In the genomic region with DNA sequence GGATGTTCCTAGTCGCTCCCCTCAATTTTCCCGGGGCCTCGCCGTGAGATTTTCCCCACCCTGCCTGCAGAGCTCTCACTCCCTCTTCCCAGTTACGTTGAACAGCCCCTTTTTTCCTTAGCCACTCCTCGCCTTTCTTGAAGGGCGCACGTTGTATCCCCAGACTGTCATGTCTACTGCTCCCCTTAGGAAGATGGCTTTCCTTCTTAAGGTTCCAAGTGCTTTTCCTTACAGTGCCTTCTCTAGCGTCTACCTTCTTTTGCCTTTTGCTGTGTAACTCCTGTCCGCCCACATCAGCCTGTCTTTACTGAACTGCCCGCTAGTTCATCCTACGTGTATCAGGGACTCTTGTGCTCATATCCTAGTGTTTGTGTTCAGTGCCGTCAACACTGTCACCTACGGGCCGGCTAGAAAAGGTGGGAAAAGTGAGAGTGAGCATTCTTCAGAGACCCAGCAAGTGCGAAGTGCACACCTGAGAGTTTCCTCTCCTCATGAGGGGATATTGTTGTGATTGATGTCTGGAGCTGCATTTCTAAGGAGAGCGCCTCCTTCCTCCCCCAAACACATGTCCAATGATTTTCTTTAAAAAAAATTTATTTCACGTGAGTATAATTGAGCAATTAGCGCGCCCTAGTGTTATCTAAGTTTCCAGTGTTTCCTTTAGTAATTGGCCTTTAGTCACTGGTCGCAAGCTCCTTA, we compare ENCODE assay signal across 1 cellular context.
TF ChIP-seq lines count a peak whose summit lies in the region.

No MANE protein-coding gene starts in this region.

TF ChIP-seq in A549, 52 proteins besides CTCF, POLR2A, EP300 and RAD21 (continued from another document):
- TF ChIP-seq ZC3H11A (IDR thresholded peaks at IDR 0.05), result no peak
- TF ChIP-seq, protein P1, sequence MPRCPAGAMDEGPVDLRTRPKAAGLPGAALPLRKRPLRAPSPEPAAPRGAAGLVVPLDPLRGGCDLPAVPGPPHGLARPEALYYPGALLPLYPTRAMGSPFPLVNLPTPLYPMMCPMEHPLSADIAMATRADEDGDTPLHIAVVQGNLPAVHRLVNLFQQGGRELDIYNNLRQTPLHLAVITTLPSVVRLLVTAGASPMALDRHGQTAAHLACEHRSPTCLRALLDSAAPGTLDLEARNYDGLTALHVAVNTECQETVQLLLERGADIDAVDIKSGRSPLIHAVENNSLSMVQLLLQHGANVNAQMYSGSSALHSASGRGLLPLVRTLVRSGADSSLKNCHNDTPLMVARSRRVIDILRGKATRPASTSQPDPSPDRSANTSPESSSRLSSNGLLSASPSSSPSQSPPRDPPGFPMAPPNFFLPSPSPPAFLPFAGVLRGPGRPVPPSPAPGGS (IDR thresholded peaks at IDR 0.05), result no peak
- TF ChIP-seq RCOR1 (IDR thresholded peaks at IDR 0.05; ENCODE audit: low read depth, low read length), result no peak
- TF ChIP-seq, protein P2, sequence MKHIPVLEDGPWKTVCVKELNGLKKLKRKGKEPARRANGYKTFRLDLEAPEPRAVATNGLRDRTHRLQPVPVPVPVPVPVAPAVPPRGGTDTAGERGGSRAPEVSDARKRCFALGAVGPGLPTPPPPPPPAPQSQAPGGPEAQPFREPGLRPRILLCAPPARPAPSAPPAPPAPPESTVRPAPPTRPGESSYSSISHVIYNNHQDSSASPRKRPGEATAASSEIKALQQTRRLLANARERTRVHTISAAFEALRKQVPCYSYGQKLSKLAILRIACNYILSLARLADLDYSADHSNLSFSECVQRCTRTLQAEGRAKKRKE (CRISPR knock-in tag; IDR thresholded peaks at IDR 0.05; ENCODE audit: low read depth), result no peak
- 0 out of 4 replicates have a peak, but pooled peaks of 1 of the 2 experiments have one; percentile 2 for TF ChIP-seq CEBPB (IDR thresholded peaks at IDR 0.05)
- no peak for TF ChIP-seq NFE2L2 (conservative IDR thresholded peaks at IDR 0.05; ENCODE audit: low read length)
- no peak for TF ChIP-seq ZSCAN20 (CRISPR knock-in tag; IDR thresholded peaks at IDR 0.05)
- no peak for TF ChIP-seq JUNB (IDR thresholded peaks at IDR 0.05)
- no peak for TF ChIP-seq FOXS1 (CRISPR knock-in tag; IDR thresholded peaks at IDR 0.05)
- no peak for TF ChIP-seq CHD4 (IDR thresholded peaks at IDR 0.05; ENCODE audit: borderline replicate concordance)
- TF ChIP-seq, protein P3, sequence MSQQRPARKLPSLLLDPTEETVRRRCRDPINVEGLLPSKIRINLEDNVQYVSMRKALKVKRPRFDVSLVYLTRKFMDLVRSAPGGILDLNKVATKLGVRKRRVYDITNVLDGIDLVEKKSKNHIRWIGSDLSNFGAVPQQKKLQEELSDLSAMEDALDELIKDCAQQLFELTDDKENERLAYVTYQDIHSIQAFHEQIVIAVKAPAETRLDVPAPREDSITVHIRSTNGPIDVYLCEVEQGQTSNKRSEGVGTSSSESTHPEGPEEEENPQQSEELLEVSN (IDR thresholded peaks at IDR 0.05; ENCODE audit: borderline replicate concordance, low read depth), result peak; percentile 89; the same call in 1 of the 2 replicates
- no peak for TF ChIP-seq KDM5A (IDR thresholded peaks at IDR 0.05)
- TF ChIP-seq CBX2 (IDR thresholded peaks at IDR 0.05; ENCODE audit: borderline replicate concordance, low read depth), result no peak
- no peak for TF ChIP-seq TP53 (CRISPR knock-in tag; IDR thresholded peaks at IDR 0.05)
- no peak for TF ChIP-seq ESRRA (IDR thresholded peaks at IDR 0.05; ENCODE audit: borderline replicate concordance, low read length)
